18 cellular contexts compared by ENCODE assay signal in genomic region chr19:28641395-28641794, GRCh38.
DNase-seq lines count a peak whose midpoint lies in the region; ATAC-seq and TF ChIP-seq lines count a peak whose summit lies in the region.
"Had no signal": no experiment of that assay in that cellular context is flagged by ENCODE, and none has a peak within 500 bp of the region (broad histone marks: within the 10 kb centered on the region; RNA-seq: fewer than 3 reads in every experiment).

No MANE protein-coding gene starts in this region.

- H3K27me3 Mint-ChIP-seq in GM23338 (ENCODE audit: insufficient read depth, low read depth, poor library complexity) (peaks cover 2% of the 10 kb centered on the region), glutamatergic neuron (ENCODE audit: unreplicated experiment) (peaks cover 13% of the 10 kb centered on the region)
- H3K27me3 Mint-ChIP-seq: CD4-positive, alpha-beta memory T cell had no signal

- H3K4me1 ChIP-seq in GM23338 (ENCODE audit: insufficient read depth) = no peaks in the 10 kb centered on the region
- H3K4me1 ChIP-seq in trophoblast cell (ENCODE audit: control insufficient read depth in 1 of 2, insufficient read depth in 2 of 2, low read length in 2 of 2) = peaks cover 3 to 4% of the 10 kb centered on the region in 2 experiments
- H3K4me1 ChIP-seq: BE2C had no signal

- no peak overlapping the region for H3K27ac ChIP-seq in GM23338 (ENCODE audit: low read depth)
- H3K27ac ChIP-seq in trophoblast cell (ENCODE audit: low read depth, low read length) = no peak overlapping the region
- H3K27ac ChIP-seq: C4-2B, HL-60 had no signal

- no CpG with 5 or more reads among the region's 6 CpGs for WGBS in trophoblast cell (ENCODE audit: extremely low coverage, insufficient coverage, insufficient read length)

- H4K8ac ChIP-seq in trophoblast cell (ENCODE audit: low read depth, low read length) = peak overlapping the region; percentile 13

- H3K4ac ChIP-seq in trophoblast cell (ENCODE audit: low read depth, low read length) = no peak overlapping the region

- H4K20me1 ChIP-seq in GM23338 (replicated peaks; ENCODE audit: insufficient read depth) = no peaks in the 10 kb centered on the region

- H3K4me1 Mint-ChIP-seq in GM23338 = no peaks in the 10 kb centered on the region
- H3K4me1 Mint-ChIP-seq in glutamatergic neuron (ENCODE audit: low read depth, unreplicated experiment) = peaks cover 27% of the 10 kb centered on the region
- H3K4me1 Mint-ChIP-seq: CD4-positive, alpha-beta memory T cell had no signal

- no peak overlapping the region for H3K14ac ChIP-seq in trophoblast cell (ENCODE audit: low read length)

- no peaks in the 10 kb centered on the region for H3K79me2 ChIP-seq in GM23338 (replicated peaks; ENCODE audit: insufficient read depth)
- H3K79me2 ChIP-seq in trophoblast cell (ENCODE audit: control insufficient read depth, insufficient read depth, low read length, poor library complexity) = no peaks in the 10 kb centered on the region

- H3K36me3 Mint-ChIP-seq in GM23338 (ENCODE audit: low read depth) (peaks cover 2% of the 10 kb centered on the region; the same call in 1 of the 3 replicates), glutamatergic neuron (ENCODE audit: unreplicated experiment) (peaks cover 5% of the 10 kb centered on the region)
- H3K36me3 Mint-ChIP-seq: CD4-positive, alpha-beta memory T cell had no signal

- no peak overlapping the region for H3K9ac ChIP-seq in trophoblast cell (ENCODE audit: low read length)

- H3K9me3 Mint-ChIP-seq in GM23338 (no peaks in the 10 kb centered on the region), glutamatergic neuron (ENCODE audit: unreplicated experiment) (peaks cover 8% of the 10 kb centered on the region)

- no peak overlapping the region for H4K91ac ChIP-seq in trophoblast cell (ENCODE audit: low read depth, low read length)

- no peaks in the 10 kb centered on the region for H3K9me3 ChIP-seq in trophoblast cell (ENCODE audit: insufficient read depth, low read depth, low read length)
- H3K9me3 ChIP-seq: BE2C had no signal

- no peak overlapping the region for H2BK120ac ChIP-seq in trophoblast cell (ENCODE audit: insufficient read depth, low read length, poor library complexity)

- no peak overlapping the region for H2BK12ac ChIP-seq in trophoblast cell (ENCODE audit: low read length)

- no peak overlapping the region for H2AK5ac ChIP-seq in trophoblast cell (ENCODE audit: low read length)

- H3K27ac Mint-ChIP-seq in GM23338 (no peak overlapping the region), glutamatergic neuron (ENCODE audit: unreplicated experiment) (no peak overlapping the region)
- H3K27ac Mint-ChIP-seq: CD4-positive, alpha-beta memory T cell; HFFc6 had no signal

- H3K27me3 ChIP-seq in GM23338 (ENCODE audit: insufficient read depth) (no peaks in the 10 kb centered on the region), trophoblast cell (ENCODE audit: insufficient read depth, low read length) (no peaks in the 10 kb centered on the region)
- H3K27me3 ChIP-seq: BE2C had no signal

- H3K4me2 ChIP-seq in GM23338 = no peak overlapping the region
- no peak overlapping the region for H3K4me2 ChIP-seq in trophoblast cell (ENCODE audit: low read length)

- no peaks in the 10 kb centered on the region for H3K9me2 ChIP-seq in GM23338 (ENCODE audit: insufficient read depth)

- H3F3A ChIP-seq in GM23338 (replicated peaks; ENCODE audit: low read depth) = no peaks in the 10 kb centered on the region

- no peaks in the 10 kb centered on the region for H3K36me3 ChIP-seq in GM23338 (ENCODE audit: insufficient read depth)
- H3K36me3 ChIP-seq in trophoblast cell (ENCODE audit: control insufficient read depth in 1 of 2, insufficient read depth in 2 of 2, low read length in 2 of 2) = no peaks in the 10 kb centered on the region
- H3K36me3 ChIP-seq: BE2C had no signal

- H4K12ac ChIP-seq in trophoblast cell (ENCODE audit: low read depth, low read length) = no peak overlapping the region

- no peak overlapping the region for H3K18ac ChIP-seq in trophoblast cell (ENCODE audit: low read length)

- H3K4me3 ChIP-seq in GM23338 = no peak overlapping the region
- H3K4me3 ChIP-seq in trophoblast cell (ENCODE audit: low read depth, low read length) = no peak overlapping the region
- H3K4me3 ChIP-seq: K562 had no signal

- ATAC-seq in GM23338 (peak; percentile 65), HG03039 (IDR thresholded peaks at IDR 0.05; ENCODE audit: unreplicated experiment) (no peak), GM18909 (IDR thresholded peaks at IDR 0.05; ENCODE audit: poor library complexity, unreplicated experiment) (no peak)
- ATAC-seq in activated CD4-positive, CD25-positive, alpha-beta regulatory T cell treated with anti-CD3 and anti-CD28 coated beads, Interleukin-2, amount 50 U/mL, for 24 hours = no peak
- ATAC-seq: K562 had no signal

- peak in 1 of 2 experiments; percentile 26; a peak in 2 of 4 replicates for TF ChIP-seq CTCF in GM23338 (conservative IDR thresholded peaks at IDR 0.05; ENCODE audit: low read depth in 2 of 2)
- no peak for TF ChIP-seq CTCF in glutamatergic neuron (IDR thresholded peaks at IDR 0.05; ENCODE audit: partially characterized antibody, unreplicated experiment)

- H3K4me3 Mint-ChIP-seq in GM23338 (no peak overlapping the region), glutamatergic neuron (ENCODE audit: unreplicated experiment) (no peak overlapping the region)
- H3K4me3 Mint-ChIP-seq: CD4-positive, alpha-beta memory T cell; HFFc6 had no signal

- in situ Hi-C loops in SK-MEL-5 (cut with HindIII; ENCODE audit: low pct_unique_long_range_greater_than_20kb, low sequenced_read_pairs) = no loop called here

- no peak overlapping the region for H3K23ac ChIP-seq in trophoblast cell (ENCODE audit: low read length)

- H2AFZ ChIP-seq in GM23338 (no peak overlapping the region), trophoblast cell (ENCODE audit: insufficient read depth, low read length, poor library complexity) (no peak overlapping the region)

- DNase-seq in GM23338 (ENCODE audit: low spot score) (peak; percentile 24), SK-MEL-5 (ENCODE audit: low read depth, low spot score) (peak; percentile 48), glutamatergic neuron (peak; percentile 29), trophoblast cell (no peak), Kasumi-1 (lab: John Stamatoyannopoulos, UW) (no peak)
- DNase-seq: BE2C; CD4-positive, alpha-beta memory T cell; DMS79 treated with DMSO at 0.1 percent for 48 hours; EL; GOT3; HCEC 1CT; HFFc6 had no signal

- no peak overlapping the region for H2BK5ac ChIP-seq in trophoblast cell (ENCODE audit: low read depth, low read length, poor library complexity)

- H3K79me1 ChIP-seq in trophoblast cell (ENCODE audit: low read length) = peaks cover 2% of the 10 kb centered on the region

TF ChIP-seq in GM23338, 12 proteins besides CTCF, POLR2A, EP300 and RAD21:
- no peak for TF ChIP-seq REST (IDR thresholded peaks at IDR 0.05; ENCODE audit: unreplicated experiment)
- no peak for TF ChIP-seq ZNF114 (CRISPR knock-in tag; IDR thresholded peaks at IDR 0.05)
- no peak for TF ChIP-seq CREB1 (CRISPR knock-in tag; IDR thresholded peaks at IDR 0.05; ENCODE audit: low read depth)
- TF ChIP-seq ETS1 (IDR thresholded peaks at IDR 0.05) = no peak

Comparison
In these comparisons a context has a peak if more than half of its experiments do, and no peak if none do; other contexts are left out.
1. DNase-seq: peak in GM23338 (single experiment), SK-MEL-5 (single experiment) and glutamatergic neuron (single experiment); none in trophoblast cell (0 of 2) and Kasumi-1 (0 of 2).